In genomic region chr2:151287513-151288250, GRCh38 we compare ENCODE assay signal across 10 cellular contexts. TPM values are rescaled to one million over a fixed set of nuclear protein-coding genes. Genes with fewer than 3 reads are reported as not detected.
DNase-seq lines count a peak whose midpoint lies in the region; ATAC-seq and TF ChIP-seq lines count a peak whose summit lies in the region.
"Had no signal": no experiment of that assay in that cellular context is flagged by ENCODE, and none has a peak within 500 bp of the region (broad histone marks: within the 10 kb centered on the region; RNA-seq: fewer than 3 reads in every experiment).

No MANE protein-coding gene starts in this region.

- peaks cover 19% of the 10 kb centered on the region for H3K79me1 ChIP-seq in mesenchymal stem cell (replicated peaks; ENCODE audit: low read length, poor library complexity, severe bottlenecking)

- H3K18ac ChIP-seq in mesenchymal stem cell (ENCODE audit: low read depth in 1 of 2, low read length in 2 of 2) = no peak overlapping the region

- no peak overlapping the region for H3K23ac ChIP-seq in mesenchymal stem cell (ENCODE audit: low read length in 2 of 2)

- no peaks in the 10 kb centered on the region for H3K9me2 ChIP-seq in GM23338 (ENCODE audit: insufficient read depth)

- 94% methylated on average over 5 of the region's 5 CpGs for WGBS in mesenchymal stem cell

- no TSS peak for BruUV-seq in Calu3 (replicated peaks; lab: Mats Ljungman, UMichigan)

- H3K14ac ChIP-seq in mesenchymal stem cell (ENCODE audit: low read length in 2 of 2) = no peak overlapping the region

- H2BK15ac ChIP-seq in mesenchymal stem cell (ENCODE audit: low read depth, poor library complexity, severe bottlenecking) = no peak overlapping the region

- H3K9me3 Mint-ChIP-seq in Calu3 (ENCODE audit: low read depth, unreplicated experiment) (no peaks in the 10 kb centered on the region), GM23338 (no peaks in the 10 kb centered on the region), WTC11 (peaks cover 8% of the 10 kb centered on the region; the same call in 1 of the 2 replicates)

- H3K36me3 Mint-ChIP-seq in Calu3 (ENCODE audit: insufficient read depth, unreplicated experiment) = peaks cover 25% of the 10 kb centered on the region
- H3K36me3 Mint-ChIP-seq in GM23338 (ENCODE audit: low read depth) = no peaks in the 10 kb centered on the region; the same call in 2 of the 3 replicates
- no peaks in the 10 kb centered on the region for H3K36me3 Mint-ChIP-seq in WTC11

- ATAC-seq in GM23338 (no peak), WTC11 (no peak), HG03045 (IDR thresholded peaks at IDR 0.05; ENCODE audit: unreplicated experiment) (no peak)
- ATAC-seq: left cardiac atrium had no signal

- H3K27ac Mint-ChIP-seq in Calu3 (ENCODE audit: unreplicated experiment) (peak overlapping the region; percentile 79), GM23338 (no peak overlapping the region), WTC11 (no peak overlapping the region; the same call in 1 of the 2 replicates)

- DNase-seq in Calu3 (no peak), GM23338 (ENCODE audit: low spot score) (no peak), WTC11 (ENCODE audit: low spot score) (no peak), amygdala (lab: John Stamatoyannopoulos, UW) (no peak), mesenchymal stem cell (no peak)
- no peak for DNase-seq in stimulated activated CD8-positive, alpha-beta memory T cell treated with anti-CD3 and anti-CD28 coated beads, Interleukin-4, amount 100 ng/mL, for 48 hours
- DNase-seq: left cardiac atrium had no signal

- no peak overlapping the region for H3K4me3 ChIP-seq in GM23338
- H3K4me3 ChIP-seq in mononuclear cell (ENCODE audit: low read length) = peak overlapping the region; percentile 89
- H3K4me3 ChIP-seq in mesenchymal stem cell (ENCODE audit: insufficient read depth in 1 of 2, low read depth in 1 of 2, low read length in 2 of 2) = no peak overlapping the region

- CTCF ChIA-PET in Calu3 (lab: Charles Lee) = interaction anchor here (0.7 kb wide), 1 partner anchor 95 kb away, joined by 4 read pairs; no protein-coding TSS in a partner anchor
- CTCF ChIA-PET in WTC11 (lab: Charles Lee) = no interaction called here

- 0 out of 2 replicates have a peak, but pooled peaks cover 3% of the 10 kb centered on the region for H3K79me2 ChIP-seq in GM23338 (replicated peaks; ENCODE audit: insufficient read depth)

- H3K27me3 Mint-ChIP-seq in Calu3 (ENCODE audit: unreplicated experiment) = no peaks in the 10 kb centered on the region
- H3K27me3 Mint-ChIP-seq in GM23338 (ENCODE audit: insufficient read depth, low read depth, poor library complexity) = peaks cover 3% of the 10 kb centered on the region
- peaks cover 6% of the 10 kb centered on the region for H3K27me3 Mint-ChIP-seq in WTC11 (ENCODE audit: low read depth)

- H3K9me3 ChIP-seq in mononuclear cell (ENCODE audit: low read depth, low read length) (no peaks in the 10 kb centered on the region), mesenchymal stem cell (ENCODE audit: control insufficient read depth, low read length) (no peaks in the 10 kb centered on the region)

- H2BK12ac ChIP-seq in mesenchymal stem cell (ENCODE audit: low read length in 2 of 2) = no peak overlapping the region

- TF ChIP-seq CTCF in Calu3 (IDR thresholded peaks at IDR 0.05; ENCODE audit: unreplicated experiment) = no peak
- TF ChIP-seq CTCF in GM23338 (conservative IDR thresholded peaks at IDR 0.05; ENCODE audit: low read depth in 2 of 2) = no peak
- TF ChIP-seq CTCF in WTC11 (IDR thresholded peaks at IDR 0.05) = no peak

- H4K8ac ChIP-seq in mesenchymal stem cell (ENCODE audit: low read length) = no peak overlapping the region

- H2BK120ac ChIP-seq in mesenchymal stem cell (ENCODE audit: low read depth, low read length) = no peak overlapping the region

- no peak overlapping the region for H2AK5ac ChIP-seq in mesenchymal stem cell (ENCODE audit: low read length, severe bottlenecking)

- H3K4me3 Mint-ChIP-seq in Calu3 (ENCODE audit: low read depth, unreplicated experiment) = peak overlapping the region; percentile 74
- H3K4me3 Mint-ChIP-seq in GM23338 = 0 out of 3 replicates have a peak overlapping the region, but pooled peaks have one; percentile 64
- peak overlapping the region; percentile 42 for H3K4me3 Mint-ChIP-seq in WTC11

- POLR2A ChIA-PET in WTC11 (lab: Charles Lee) = no interaction called here

- peaks cover 23% of the 10 kb centered on the region for H3K4me1 Mint-ChIP-seq in Calu3 (ENCODE audit: low read depth, unreplicated experiment)
- peaks cover 10% of the 10 kb centered on the region; the same call in 2 of the 3 replicates for H3K4me1 Mint-ChIP-seq in GM23338
- peaks cover 16% of the 10 kb centered on the region for H3K4me1 Mint-ChIP-seq in WTC11

- H3K36me3 ChIP-seq in GM23338 (ENCODE audit: insufficient read depth) = no peaks in the 10 kb centered on the region
- H3K36me3 ChIP-seq in mesenchymal stem cell (ENCODE audit: control insufficient read depth in 1 of 2, insufficient read depth in 2 of 2, low read depth in 1 of 2, low read length in 2 of 2) = no peaks in the 10 kb centered on the region

- intact Hi-C loops in Calu3 (cut with micrococcal nuclease; ENCODE audit: unreplicated experiment) = no loop called here

- H3K4me1 ChIP-seq in GM23338 (ENCODE audit: insufficient read depth) (peaks cover 15% of the 10 kb centered on the region), mononuclear cell (ENCODE audit: insufficient read depth, low read length) (peaks cover 43% of the 10 kb centered on the region), mesenchymal stem cell (ENCODE audit: control insufficient read depth, insufficient read depth, low read depth, low read length) (peaks cover 6% of the 10 kb centered on the region)

- no peak overlapping the region for H3K9ac ChIP-seq in mesenchymal stem cell (ENCODE audit: low read length)

- H3K4ac ChIP-seq in mesenchymal stem cell (ENCODE audit: low read depth in 1 of 2, low read length in 2 of 2) = no peak overlapping the region

- no peak overlapping the region for H4K91ac ChIP-seq in mesenchymal stem cell (ENCODE audit: low read length)

- no peaks in the 10 kb centered on the region for H4K20me1 ChIP-seq in GM23338 (replicated peaks; ENCODE audit: insufficient read depth)

- no peaks in the 10 kb centered on the region for H3K27me3 ChIP-seq in GM23338 (ENCODE audit: insufficient read depth)
- no peaks in the 10 kb centered on the region for H3K27me3 ChIP-seq in mononuclear cell (ENCODE audit: insufficient read depth, low read length)
- H3K27me3 ChIP-seq in mesenchymal stem cell (ENCODE audit: control insufficient read depth in 1 of 2, insufficient read depth in 1 of 2, low read length in 2 of 2) = no peaks in the 10 kb centered on the region

- H2AFZ ChIP-seq in GM23338 = no peak overlapping the region
- no peak overlapping the region for H2AFZ ChIP-seq in mesenchymal stem cell (ENCODE audit: low read depth, low read length)

- H3K4me2 ChIP-seq in GM23338 = peak overlapping the region; percentile 61; the same call in 1 of the 2 replicates
- H3K4me2 ChIP-seq in mesenchymal stem cell (ENCODE audit: low read length, poor library complexity, severe bottlenecking) = no peak overlapping the region

- no peak overlapping the region for H2BK5ac ChIP-seq in mesenchymal stem cell (ENCODE audit: low read depth, low read length, poor library complexity, severe bottlenecking)

- peaks cover 7% of the 10 kb centered on the region; the same call in 1 of the 2 replicates for H3F3A ChIP-seq in GM23338 (replicated peaks; ENCODE audit: low read depth)

- no peak overlapping the region for H3K27ac ChIP-seq in GM23338 (ENCODE audit: low read depth)
- no peak overlapping the region for H3K27ac ChIP-seq in mesenchymal stem cell (ENCODE audit: low read length, poor library complexity, severe bottlenecking)
- H3K27ac ChIP-seq: VCaP had no signal

TF ChIP-seq in WTC11, 78 proteins besides CTCF, POLR2A, EP300 and RAD21 (continues in another document):
- TF ChIP-seq TP53 (CRISPR knock-in tag; IDR thresholded peaks at IDR 0.05) (no peak), GTF2I (CRISPR knock-in tag; conservative IDR thresholded peaks at IDR 0.05) (no peak), GRHL2 (CRISPR knock-in tag; IDR thresholded peaks at IDR 0.05; ENCODE audit: insufficient replicate concordance, severe bottlenecking) (no peak), IRF1 (CRISPR knock-in tag; IDR thresholded peaks at IDR 0.05) (no peak), JAZF1 (CRISPR knock-in tag; IDR thresholded peaks at IDR 0.05) (no peak), CBFB (CRISPR knock-in tag; IDR thresholded peaks at IDR 0.05; ENCODE audit: low read depth) (no peak)

RNA-seq across cellular contexts. Expression of gene NMI, which starts 1.8 kb away (rescaled TPM):
- total RNA-seq in Calu3 (2022) (30.1 and 41.3 TPM in 2 replicates), WTC11 (2021) (3.4 to 4.3 TPM (median 3.7 TPM) in 3 replicates), mononuclear cell (30.7 TPM)
- total RNA-seq in GM23338 (2014; rRNA removed; shearing (Covaris generic)) = 3.0 and 6.2 TPM in 2 replicates
- 14.0 and 15.6 TPM in 2 replicates for polyA plus RNA-seq in GM23338 (2016; fragmentation: Nextera tagmentation; extraction: Ambion mirVana)
- 24.1 TPM for polyA plus RNA-seq in mesenchymal stem cell (2013, experiment 1 of 2)
- polyA plus RNA-seq in mesenchymal stem cell (2013, experiment 2 of 2) = 27.1 TPM

RNA-seq across cellular contexts. Expression of gene RBM43, which starts 26.0 kb away (rescaled TPM):
- 5.2 and 6.1 TPM in 2 replicates for total RNA-seq in Calu3 (2022)
- total RNA-seq in GM23338 (2014; rRNA removed; shearing (Covaris generic)) = 3.2 and 3.4 TPM in 2 replicates
- polyA plus RNA-seq in GM23338 (2016; fragmentation: Nextera tagmentation; extraction: Ambion mirVana) = 2.9 and 3.3 TPM in 2 replicates
- total RNA-seq in WTC11 (2021) = 2.8 to 3.3 TPM (median 2.9 TPM) in 3 replicates
- total RNA-seq in mononuclear cell = 13.3 TPM
- polyA plus RNA-seq in mesenchymal stem cell (2013, experiment 1 of 2) = 9.1 TPM
- 9.0 TPM for polyA plus RNA-seq in mesenchymal stem cell (2013, experiment 2 of 2)
